ENCODE assay signal across 18 cellular contexts in the genomic region with DNA sequence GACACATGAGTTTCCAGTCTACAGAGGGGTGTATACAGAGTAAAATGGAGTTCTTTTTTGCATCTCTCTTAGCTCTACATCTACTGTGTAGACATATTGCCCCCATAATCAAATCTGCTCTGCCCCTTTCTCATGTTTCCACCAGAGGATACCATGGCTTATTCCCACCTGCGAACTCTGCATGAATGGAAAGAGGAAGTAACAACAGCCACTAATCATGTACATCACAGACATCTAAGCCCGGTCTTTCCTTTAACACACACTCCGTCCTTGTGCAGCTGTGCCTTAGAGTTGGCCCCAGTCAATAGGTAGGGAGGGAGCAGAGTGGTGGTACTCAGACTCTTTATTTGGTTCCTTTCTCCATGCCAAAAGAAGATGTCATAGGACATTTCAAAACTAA.
"Had no signal": no experiment of that assay in that cellular context is flagged by ENCODE, and none has a peak within 500 bp of the region (broad histone marks: within the 10 kb centered on the region; RNA-seq: fewer than 3 reads in every experiment).

No MANE protein-coding gene starts in this region.

- H3K27ac Mint-ChIP-seq: immature natural killer cell; natural killer cell treated with Interleukin-12 subunit alpha and Interleukin-12 subunit beta and Interleukin-15 and Interleukin-18, amount 100 ng/mL, for 72 hours; progenitor cell of endocrine pancreas had no signal

- H3K4me3 Mint-ChIP-seq: immature natural killer cell; natural killer cell treated with Interleukin-12 subunit alpha and Interleukin-12 subunit beta and Interleukin-15 and Interleukin-18, amount 100 ng/mL, for 72 hours had no signal

- H3K27me3 ChIP-seq: gastroesophageal sphincter, pancreas had no signal

- H3K36me3 ChIP-seq: gastroesophageal sphincter, left ventricle myocardium inferior, lower lobe of right lung, pancreas had no signal

- H3K9me3 Mint-ChIP-seq: natural killer cell treated with Interleukin-12 subunit alpha and Interleukin-12 subunit beta and Interleukin-15 and Interleukin-18, amount 100 ng/mL, for 72 hours had no signal

- H3K4me1 ChIP-seq: gastroesophageal sphincter, lower lobe of right lung, pancreas had no signal

- H3K9me3 ChIP-seq: gastroesophageal sphincter, left ventricle myocardium inferior, lower lobe of right lung, pancreas had no signal

- ATAC-seq: esophagus mucosa; gastroesophageal sphincter; lower lobe of right lung; natural killer cell treated with Interleukin-12 subunit alpha and Interleukin-12 subunit beta and Interleukin-15 and Interleukin-18, amount 100 ng/mL, for 72 hours; pancreas; right cardiac atrium had no signal

- H3K27me3 Mint-ChIP-seq: natural killer cell treated with Interleukin-12 subunit alpha and Interleukin-12 subunit beta and Interleukin-15 and Interleukin-18, amount 100 ng/mL, for 72 hours; progenitor cell of endocrine pancreas had no signal

- DNase-seq: effector CD8-positive, alpha-beta T cell; immature natural killer cell; left ventricle myocardium inferior; lower lobe of right lung; mesenchymal stem cell; midbrain; occipital lobe; pancreas; right cardiac atrium; small intestine; stimulated activated CD4-positive, alpha-beta T cell treated with anti-CD3 and anti-CD28 coated beads, Interleukin-12 subunit alpha, Interleukin-12 subunit beta, amount 100 ng/mL, for 4 hours; stimulated activated naive CD4-positive, alpha-beta T cell treated with Interleukin-2 at 50 U/mL for 16 hours; trophoblast cell had no signal

- H3K36me3 Mint-ChIP-seq: immature natural killer cell; natural killer cell treated with Interleukin-12 subunit alpha and Interleukin-12 subunit beta and Interleukin-15 and Interleukin-18, amount 100 ng/mL, for 72 hours had no signal

- H3K4me3 ChIP-seq: coronary artery, gastroesophageal sphincter, left ventricle myocardium inferior, lower lobe of right lung, pancreas had no signal

- H3K27ac ChIP-seq: coronary artery, gastroesophageal sphincter, left ventricle myocardium inferior, lower lobe of right lung, pancreas had no signal
